Comparison of ENCODE assay signal across 13 cellular contexts in genomic region chrX:19630228-19630627, GRCh38.
DNase-seq lines count a peak whose midpoint lies in the region; ATAC-seq and TF ChIP-seq lines count a peak whose summit lies in the region.
"Had no signal": no experiment of that assay in that cellular context is flagged by ENCODE, and none has a peak within 500 bp of the region (broad histone marks: within the 10 kb centered on the region; RNA-seq: fewer than 3 reads in every experiment).

No MANE protein-coding gene starts in this region.

- H3K4me3 ChIP-seq in GM23338 = no peak overlapping the region
- H3K4me3 ChIP-seq: colonic mucosa, gastroesophageal sphincter, ovary had no signal

- POLR2A ChIA-PET in WTC11 (lab: Charles Lee) = no interaction called here

- no peaks in the 10 kb centered on the region for H3K36me3 ChIP-seq in GM23338 (ENCODE audit: insufficient read depth)
- H3K36me3 ChIP-seq: colonic mucosa, gastroesophageal sphincter, ovary had no signal

- H3K36me3 Mint-ChIP-seq in activated T-cell treated with anti-CD3 and anti-CD28 coated beads, Interleukin-2, amount 50 U/mL, for 4 hours (ENCODE audit: insufficient read depth) = peaks cover 15% of the 10 kb centered on the region
- H3K36me3 Mint-ChIP-seq in GM23338 (ENCODE audit: low read depth) (no peaks in the 10 kb centered on the region), WTC11 (no peaks in the 10 kb centered on the region)
- H3K36me3 Mint-ChIP-seq in stimulated activated effector memory CD8-positive, alpha-beta T cell treated with anti-CD3 and anti-CD28 coated beads, Interleukin-12 subunit alpha, Interleukin-12 subunit beta, amount 100 ng/mL, for 72 hours = peaks cover 43% of the 10 kb centered on the region

- no peaks in the 10 kb centered on the region for H3K27me3 ChIP-seq in GM23338 (ENCODE audit: insufficient read depth)
- H3K27me3 ChIP-seq: colonic mucosa, gastroesophageal sphincter, ovary had no signal

- H3K4me2 ChIP-seq in GM23338 = no peak overlapping the region

- peaks cover 66% of the 10 kb centered on the region for H3K4me1 Mint-ChIP-seq in activated T-cell treated with anti-CD3 and anti-CD28 coated beads, Interleukin-2, amount 50 U/mL, for 4 hours (ENCODE audit: low read depth)
- H3K4me1 Mint-ChIP-seq in GM23338 = peaks cover 28% of the 10 kb centered on the region
- peaks cover 70% of the 10 kb centered on the region for H3K4me1 Mint-ChIP-seq in stimulated activated effector memory CD8-positive, alpha-beta T cell treated with anti-CD3 and anti-CD28 coated beads, Interleukin-12 subunit alpha, Interleukin-12 subunit beta, amount 100 ng/mL, for 72 hours
- peaks cover 20% of the 10 kb centered on the region for H3K4me1 Mint-ChIP-seq in WTC11

- H3K4me1 ChIP-seq in GM23338 (ENCODE audit: insufficient read depth) = peaks cover 6% of the 10 kb centered on the region; the same call in 1 of the 2 replicates
- H3K4me1 ChIP-seq: colonic mucosa, gastroesophageal sphincter had no signal

- H3K79me2 ChIP-seq in GM23338 (replicated peaks; ENCODE audit: insufficient read depth) = no peaks in the 10 kb centered on the region

- H3K27ac Mint-ChIP-seq in GM23338 (peak overlapping the region; percentile 80), WTC11 (no peak overlapping the region; the same call in 1 of the 2 replicates)
- peak overlapping the region; percentile 87 for H3K27ac Mint-ChIP-seq in stimulated activated effector memory CD8-positive, alpha-beta T cell treated with anti-CD3 and anti-CD28 coated beads, Interleukin-12 subunit alpha, Interleukin-12 subunit beta, amount 100 ng/mL, for 72 hours

- no peaks in the 10 kb centered on the region for H3K9me2 ChIP-seq in GM23338 (ENCODE audit: insufficient read depth)

- peak overlapping the region; percentile 0 for H3K4me3 Mint-ChIP-seq in activated T-cell treated with anti-CD3 and anti-CD28 coated beads, Interleukin-2, amount 50 U/mL, for 4 hours
- H3K4me3 Mint-ChIP-seq in GM23338 = no peak overlapping the region
- peak overlapping the region; percentile 25 for H3K4me3 Mint-ChIP-seq in stimulated activated effector memory CD8-positive, alpha-beta T cell treated with anti-CD3 and anti-CD28 coated beads, Interleukin-12 subunit alpha, Interleukin-12 subunit beta, amount 100 ng/mL, for 72 hours
- H3K4me3 Mint-ChIP-seq in WTC11 = no peak overlapping the region
- H3K4me3 Mint-ChIP-seq: stimulated activated naive CD8-positive, alpha-beta T cell treated with anti-CD3 and anti-CD28 coated beads, Interleukin-15, amount 100 ng/mL, for 72 hours had no signal

- no peak overlapping the region for H2AFZ ChIP-seq in GM23338

- TF ChIP-seq CTCF in GM23338 (conservative IDR thresholded peaks at IDR 0.05; ENCODE audit: low read depth in 2 of 2) = no peak
- TF ChIP-seq CTCF in VCaP (conservative IDR thresholded peaks at IDR 0.05) = no peak
- TF ChIP-seq CTCF in WTC11 (IDR thresholded peaks at IDR 0.05) = no peak

- no peaks in the 10 kb centered on the region for H3K9me3 Mint-ChIP-seq in activated T-cell treated with anti-CD3 and anti-CD28 coated beads, Interleukin-2, amount 50 U/mL, for 4 hours
- H3K9me3 Mint-ChIP-seq in GM23338 = no peaks in the 10 kb centered on the region; the same call in 1 of the 3 replicates
- no peaks in the 10 kb centered on the region for H3K9me3 Mint-ChIP-seq in stimulated activated effector memory CD8-positive, alpha-beta T cell treated with anti-CD3 and anti-CD28 coated beads, Interleukin-12 subunit alpha, Interleukin-12 subunit beta, amount 100 ng/mL, for 72 hours
- no peaks in the 10 kb centered on the region for H3K9me3 Mint-ChIP-seq in WTC11
- H3K9me3 Mint-ChIP-seq: stimulated activated naive CD8-positive, alpha-beta T cell treated with anti-CD3 and anti-CD28 coated beads, Interleukin-15, amount 100 ng/mL, for 72 hours had no signal

- CTCF ChIA-PET in WTC11 (lab: Charles Lee) = no interaction called here

- ATAC-seq in activated T-cell treated with anti-CD3 and anti-CD28 coated beads, Interleukin-2, amount 50 U/mL, for 4 hours = no peak
- no peak for ATAC-seq in GM23338
- ATAC-seq in stimulated activated effector memory CD8-positive, alpha-beta T cell treated with anti-CD3 and anti-CD28 coated beads, Interleukin-12 subunit alpha, Interleukin-12 subunit beta, amount 100 ng/mL, for 72 hours = no peak
- ATAC-seq in WTC11 = no peak
- ATAC-seq in Right ventricle myocardium superior (ENCODE audit: poor library complexity) = no peak
- ATAC-seq: gastroesophageal sphincter; stimulated activated naive CD8-positive, alpha-beta T cell treated with anti-CD3 and anti-CD28 coated beads, Interleukin-15, amount 100 ng/mL, for 72 hours had no signal

- intact Hi-C loops in Right ventricle myocardium superior (cut with DNase I) = no loop called here

- H3K27me3 Mint-ChIP-seq in activated T-cell treated with anti-CD3 and anti-CD28 coated beads, Interleukin-2, amount 50 U/mL, for 4 hours (ENCODE audit: low read depth) = no peaks in the 10 kb centered on the region
- H3K27me3 Mint-ChIP-seq in GM23338 (ENCODE audit: insufficient read depth, low read depth, poor library complexity) (peaks cover 2% of the 10 kb centered on the region), WTC11 (ENCODE audit: low read depth) (no peaks in the 10 kb centered on the region)
- H3K27me3 Mint-ChIP-seq: stimulated activated naive CD8-positive, alpha-beta T cell treated with anti-CD3 and anti-CD28 coated beads, Interleukin-15, amount 100 ng/mL, for 72 hours had no signal

- DNase-seq in activated T-cell treated with anti-CD3 and anti-CD28 coated beads, Interleukin-2, amount 50 U/mL, for 4 hours = no peak
- DNase-seq in activated T-cell treated with anti-CD3 and anti-CD28 coated beads for 4 hours (no peak), GM23338 (ENCODE audit: low spot score) (no peak), WTC11 (ENCODE audit: low spot score) (no peak), Right ventricle myocardium superior (no peak), 8988T (no peak)
- no peak for DNase-seq in stimulated activated effector memory CD8-positive, alpha-beta T cell treated with anti-CD3 and anti-CD28 coated beads, Interleukin-12 subunit alpha, Interleukin-12 subunit beta, amount 100 ng/mL, for 72 hours (ENCODE audit: low spot score in 2 of 2)
- DNase-seq: colonic mucosa; ovary; stimulated activated CD4-positive, alpha-beta T cell treated with anti-CD3 and anti-CD28 coated beads, Interleukin-1b, Interleukin-23, amount 100 ng/mL, for 48 hours; stimulated activated naive CD8-positive, alpha-beta T cell treated with anti-CD3 and anti-CD28 coated beads, Interleukin-15, amount 100 ng/mL, for 72 hours had no signal

- H3K27ac ChIP-seq in GM23338 (ENCODE audit: low read depth) (no peak overlapping the region), VCaP (peak overlapping the region; percentile 41; the same call in 1 of the 2 replicates)
- H3K27ac ChIP-seq: colonic mucosa, gastroesophageal sphincter, ovary had no signal

- no peaks in the 10 kb centered on the region for H4K20me1 ChIP-seq in GM23338 (replicated peaks; ENCODE audit: insufficient read depth)

- no peaks in the 10 kb centered on the region for H3F3A ChIP-seq in GM23338 (replicated peaks; ENCODE audit: low read depth)

TF ChIP-seq in GM23338, 12 proteins besides CTCF, POLR2A, EP300 and RAD21 (continues in another document):
- TF ChIP-seq POLR2AphosphoS5 (IDR thresholded peaks at IDR 0.05; ENCODE audit: low read depth) = no peak
- no peak for TF ChIP-seq ZNF114 (CRISPR knock-in tag; IDR thresholded peaks at IDR 0.05)
- TF ChIP-seq EZH2phosphoT487 (IDR thresholded peaks at IDR 0.05; ENCODE audit: unreplicated experiment) = no peak
- TF ChIP-seq EZH2 (IDR thresholded peaks at IDR 0.05; ENCODE audit: low read depth, unreplicated experiment) = no peak

TF ChIP-seq in WTC11, 78 proteins besides CTCF, POLR2A, EP300 and RAD21 (continues in another document):
- TF ChIP-seq ZNF532 (CRISPR knock-in tag; IDR thresholded peaks at IDR 0.05; ENCODE audit: borderline replicate concordance) (no peak), PRRX2 (CRISPR knock-in tag; IDR thresholded peaks at IDR 0.05) (no peak), HMGXB4 (CRISPR knock-in tag; IDR thresholded peaks at IDR 0.05) (no peak)

Comparison
In these comparisons a context has a peak if more than half of its experiments do, and no peak if none do; other contexts are left out.
1. H3K4me3 Mint-ChIP-seq: peak in activated T-cell treated with anti-CD3 and anti-CD28 coated beads, Interleukin-2, amount 50 U/mL, for 4 hours (single experiment) and stimulated activated effector memory CD8-positive, alpha-beta T cell treated with anti-CD3 and anti-CD28 coated beads, Interleukin-12 subunit alpha, Interleukin-12 subunit beta, amount 100 ng/mL, for 72 hours (single experiment); none in GM23338 (single experiment) and WTC11 (single experiment).